Comparison of ENCODE assay signal across 19 cellular contexts in genomic region chr16:48013476-48013875, GRCh38.
DNase-seq lines count a peak whose midpoint lies in the region; FAIRE-seq and TF ChIP-seq lines count a peak whose summit lies in the region.
"Had no signal": no experiment of that assay in that cellular context is flagged by ENCODE, and none has a peak within 500 bp of the region (broad histone marks: within the 10 kb centered on the region; RNA-seq: fewer than 3 reads in every experiment).

No MANE protein-coding gene starts in this region.

- no peak overlapping the region for H3K18ac ChIP-seq in trophoblast cell (ENCODE audit: low read length)

- H2BK12ac ChIP-seq in trophoblast cell (ENCODE audit: low read length), result no peak overlapping the region

- no peaks in the 10 kb centered on the region for H3K36me3 ChIP-seq in bronchial epithelial cell (ENCODE audit: control insufficient read depth, insufficient read depth, low read length)
- H3K36me3 ChIP-seq in adrenal gland (replicated peaks in 1 of 2), result no peaks in the 10 kb centered on the region
- no peaks in the 10 kb centered on the region for H3K36me3 ChIP-seq in trophoblast cell (ENCODE audit: control insufficient read depth in 1 of 2, insufficient read depth in 2 of 2, low read length in 2 of 2)
- H3K36me3 ChIP-seq: BLaER1 had no signal

- TF ChIP-seq POLR2A in H54 (IDR thresholded peaks at IDR 0.05; ENCODE audit: low read depth, low read length), result no peak
- TF ChIP-seq POLR2A in adrenal gland (IDR thresholded peaks at IDR 0.05), result no peak

- H3K9me3 ChIP-seq in adrenal gland (replicated peaks in 1 of 3) (no peaks in the 10 kb centered on the region), trophoblast cell (ENCODE audit: insufficient read depth, low read depth, low read length) (no peaks in the 10 kb centered on the region)
- H3K9me3 ChIP-seq: BLaER1 had no signal

- H3K4ac ChIP-seq in trophoblast cell (ENCODE audit: low read depth, low read length), result no peak overlapping the region

- H3K9ac ChIP-seq in trophoblast cell (ENCODE audit: low read length), result no peak overlapping the region
- H3K9ac ChIP-seq: BLaER1, KMS-11 had no signal

- H2BK5ac ChIP-seq in trophoblast cell (ENCODE audit: low read depth, low read length, poor library complexity), result no peak overlapping the region

- no peak overlapping the region for H4K91ac ChIP-seq in trophoblast cell (ENCODE audit: low read depth, low read length)

- no peak for TF ChIP-seq CTCF in bronchial epithelial cell (IDR thresholded peaks at IDR 0.05; ENCODE audit: insufficient read depth, low read length, severe bottlenecking)
- no peak for TF ChIP-seq CTCF in adrenal gland (IDR thresholded peaks at IDR 0.05)

- H3K27ac ChIP-seq in adrenal gland, result no peak overlapping the region
- no peak overlapping the region for H3K27ac ChIP-seq in trophoblast cell (ENCODE audit: low read depth, low read length)
- H3K27ac ChIP-seq: BLaER1, coronary artery, KMS-11 had no signal

- DNase-seq in H54 (ENCODE audit: insufficient read length, low spot score) (peak; percentile 68), NCI-H1694 treated with DMSO at 0.1 percent for 48 hours (lab: John Stamatoyannopoulos, UW) (peak; percentile 75), bronchial epithelial cell (ENCODE audit: low read depth) (peak; percentile 64), myocyte (ENCODE audit: low read depth) (peak; percentile 34), adrenal gland (no peak), SIG-M5 treated with dmso at 0.1 percent for 504 hours (lab: John Stamatoyannopoulos, UW; ENCODE audit: unreplicated experiment) (no peak), trophoblast cell (no peak)
- DNase-seq in activated CD8-positive, alpha-beta memory T cell treated with anti-CD3 and anti-CD28 coated beads, Interleukin-2, amount 50 U/mL, for 48 hours, result no peak
- DNase-seq: activated CD4-positive, alpha-beta T cell treated with anti-CD3 and anti-CD28 coated beads, Interleukin-2, amount 50 U/mL, for 1 hour; activated naive CD8-positive, alpha-beta T cell treated with anti-CD3 and anti-CD28 coated beads, Interleukin-2, amount 10 ng/mL, durations not matched to agents 7 days and 5 days; activated T-cell treated with anti-CD3 and anti-CD28 coated beads, Interleukin-2, amount 50 U/mL, for 4 hours; DMS79; H9; NCI-H146; NCI-H82; T-helper 9 cell had no signal

- H2AFZ ChIP-seq in trophoblast cell (ENCODE audit: insufficient read depth, low read length, poor library complexity), result no peak overlapping the region

- H3K4me3 ChIP-seq in bronchial epithelial cell (ENCODE audit: low read depth, low read length), result no peak overlapping the region
- H3K4me3 ChIP-seq in adrenal gland, result no peak overlapping the region
- H3K4me3 ChIP-seq in trophoblast cell (ENCODE audit: low read depth, low read length), result no peak overlapping the region
- H3K4me3 ChIP-seq: BLaER1, coronary artery had no signal

- H4K8ac ChIP-seq in trophoblast cell (ENCODE audit: low read depth, low read length), result no peak overlapping the region

- intact Hi-C loops in adrenal gland (cut with DNase I), result loop anchor here in 1 of 2 donors (5.0 kb wide), 1 partner anchor 51 kb away; no protein-coding TSS in a partner anchor

- no peak overlapping the region for H3K23ac ChIP-seq in trophoblast cell (ENCODE audit: low read length)

- no peaks in the 10 kb centered on the region for H3K79me1 ChIP-seq in trophoblast cell (ENCODE audit: low read length)

- no peak overlapping the region for H3K14ac ChIP-seq in trophoblast cell (ENCODE audit: low read length)

- no peak overlapping the region for H4K12ac ChIP-seq in trophoblast cell (ENCODE audit: low read depth, low read length)

- peak; percentile 65 for FAIRE-seq in H54 (lab: Jason Lieb, UNC)
- FAIRE-seq in bronchial epithelial cell (lab: Jason Lieb, UNC), result no peak

- H3K4me2 ChIP-seq in trophoblast cell (ENCODE audit: low read length), result no peak overlapping the region
- H3K4me2 ChIP-seq: KMS-11 had no signal

- H3K4me1 ChIP-seq in adrenal gland (replicated peaks in 1 of 2) (no peaks in the 10 kb centered on the region), trophoblast cell (ENCODE audit: control insufficient read depth in 1 of 2, insufficient read depth in 2 of 2, low read length in 2 of 2) (peaks cover 0 to 4% of the 10 kb centered on the region in 2 experiments)

- no peaks in the 10 kb centered on the region for H3K27me3 ChIP-seq in bronchial epithelial cell (ENCODE audit: control insufficient read depth, insufficient read depth, low read length)
- no peaks in the 10 kb centered on the region for H3K27me3 ChIP-seq in adrenal gland
- no peaks in the 10 kb centered on the region for H3K27me3 ChIP-seq in trophoblast cell (ENCODE audit: insufficient read depth, low read length)
- H3K27me3 ChIP-seq: BLaER1 had no signal

- H3K79me2 ChIP-seq in trophoblast cell (ENCODE audit: control insufficient read depth, insufficient read depth, low read length, poor library complexity), result no peaks in the 10 kb centered on the region

- no peak overlapping the region for H2BK120ac ChIP-seq in trophoblast cell (ENCODE audit: insufficient read depth, low read length, poor library complexity)

- no peak overlapping the region for H2AK5ac ChIP-seq in trophoblast cell (ENCODE audit: low read length)

- 63 to 82% (median 67%) methylated on average over 4 to 7 of the region's 7 CpGs for WGBS in adrenal gland, 4 donors
- WGBS in trophoblast cell (ENCODE audit: extremely low coverage, insufficient coverage, insufficient read length), result no CpG with 5 or more reads among the region's 7 CpGs

Comparison
In these comparisons a context has a peak if more than half of its experiments do, and no peak if none do; other contexts are left out.
1. DNase-seq: peak in H54 (single experiment), NCI-H1694 treated with DMSO at 0.1 percent for 48 hours (single experiment), bronchial epithelial cell (single experiment) and myocyte (single experiment); none in adrenal gland (0 of 7), SIG-M5 treated with dmso at 0.1 percent for 504 hours (single experiment), activated CD8-positive, alpha-beta memory T cell treated with anti-CD3 and anti-CD28 coated beads, Interleukin-2, amount 50 U/mL, for 48 hours (single experiment) and trophoblast cell (0 of 2).